ENCODE assay signal across 2 cellular contexts in the genomic region with DNA sequence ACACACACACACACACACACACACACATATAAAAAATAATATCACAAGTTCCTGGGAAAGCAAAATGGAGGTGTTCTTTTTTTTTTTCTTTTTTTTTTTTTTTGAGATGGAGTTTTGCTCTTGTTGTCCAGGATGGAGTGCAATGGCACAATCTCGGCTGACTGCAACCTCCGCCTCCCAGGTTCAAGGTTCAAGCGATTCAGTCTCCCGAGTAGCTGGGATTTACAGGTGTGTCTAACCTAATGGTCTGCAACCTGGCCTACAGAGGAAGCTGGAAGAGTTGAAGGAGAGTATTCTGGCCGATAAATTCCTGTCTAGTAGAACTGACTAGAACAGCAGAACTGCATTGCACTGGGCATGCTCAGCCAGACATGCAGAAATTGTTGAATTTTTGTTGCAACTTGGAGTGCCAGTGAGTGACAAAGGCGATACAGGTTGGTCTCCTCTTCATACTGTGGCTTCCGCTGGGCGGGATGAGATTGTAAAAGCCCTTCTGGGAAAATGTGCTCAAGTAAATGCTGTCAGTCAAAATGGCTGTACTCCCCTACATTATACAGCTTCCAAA.
TF ChIP-seq lines count a peak whose summit lies in the region.

No MANE protein-coding gene starts in this region.

TF ChIP-seq in K562, 482 proteins besides CTCF, POLR2A, EP300 and RAD21:
- TF ChIP-seq CBFA2T2 (conservative IDR thresholded peaks at IDR 0.05): no peak
- peak; percentile 62 to 70 for TF ChIP-seq NRF1 (conservative IDR thresholded peaks at IDR 0.05 in 1 of 2, IDR thresholded peaks at IDR 0.05 in 1 of 2)
- TF ChIP-seq NFIX (CRISPR knock-in tag; IDR thresholded peaks at IDR 0.05; ENCODE audit: low read depth): no peak
- TF ChIP-seq, protein P1, sequence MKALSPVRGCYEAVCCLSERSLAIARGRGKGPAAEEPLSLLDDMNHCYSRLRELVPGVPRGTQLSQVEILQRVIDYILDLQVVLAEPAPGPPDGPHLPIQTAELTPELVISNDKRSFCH (CRISPR knock-in tag; IDR thresholded peaks at IDR 0.05): no peak
- TF ChIP-seq, protein P1 (tag; IDR thresholded peaks at IDR 0.05): no peak
- TF ChIP-seq ZNF77 (CRISPR knock-in tag; IDR thresholded peaks at IDR 0.05): no peak
- TF ChIP-seq, protein P2, sequence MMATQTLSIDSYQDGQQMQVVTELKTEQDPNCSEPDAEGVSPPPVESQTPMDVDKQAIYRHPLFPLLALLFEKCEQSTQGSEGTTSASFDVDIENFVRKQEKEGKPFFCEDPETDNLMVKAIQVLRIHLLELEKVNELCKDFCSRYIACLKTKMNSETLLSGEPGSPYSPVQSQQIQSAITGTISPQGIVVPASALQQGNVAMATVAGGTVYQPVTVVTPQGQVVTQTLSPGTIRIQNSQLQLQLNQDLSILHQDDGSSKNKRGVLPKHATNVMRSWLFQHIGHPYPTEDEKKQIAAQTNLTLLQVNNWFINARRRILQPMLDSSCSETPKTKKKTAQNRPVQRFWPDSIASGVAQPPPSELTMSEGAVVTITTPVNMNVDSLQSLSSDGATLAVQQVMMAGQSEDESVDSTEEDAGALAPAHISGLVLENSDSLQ (IDR thresholded peaks at IDR 0.05): peak; percentile 64
- no peak for TF ChIP-seq TSC22D4 (tag; IDR thresholded peaks at IDR 0.05)
- TF ChIP-seq RBM34 (IDR thresholded peaks at IDR 0.05; ENCODE audit: borderline replicate concordance, insufficient read depth, low read length): no peak
- TF ChIP-seq SREBF2 (CRISPR knock-in tag; IDR thresholded peaks at IDR 0.05): no peak

TF ChIP-seq in HepG2, 621 proteins besides CTCF, POLR2A, EP300 and RAD21:
- TF ChIP-seq, protein P3, sequence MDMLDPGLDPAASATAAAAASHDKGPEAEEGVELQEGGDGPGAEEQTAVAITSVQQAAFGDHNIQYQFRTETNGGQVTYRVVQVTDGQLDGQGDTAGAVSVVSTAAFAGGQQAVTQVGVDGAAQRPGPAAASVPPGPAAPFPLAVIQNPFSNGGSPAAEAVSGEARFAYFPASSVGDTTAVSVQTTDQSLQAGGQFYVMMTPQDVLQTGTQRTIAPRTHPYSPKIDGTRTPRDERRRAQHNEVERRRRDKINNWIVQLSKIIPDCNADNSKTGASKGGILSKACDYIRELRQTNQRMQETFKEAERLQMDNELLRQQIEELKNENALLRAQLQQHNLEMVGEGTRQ (IDR thresholded peaks at IDR 0.05; ENCODE audit: low read depth, low read length): no peak
- TF ChIP-seq, protein P3 (CRISPR knock-in tag; IDR thresholded peaks at IDR 0.05; ENCODE audit: borderline replicate concordance): no peak
- TF ChIP-seq, protein P4, sequence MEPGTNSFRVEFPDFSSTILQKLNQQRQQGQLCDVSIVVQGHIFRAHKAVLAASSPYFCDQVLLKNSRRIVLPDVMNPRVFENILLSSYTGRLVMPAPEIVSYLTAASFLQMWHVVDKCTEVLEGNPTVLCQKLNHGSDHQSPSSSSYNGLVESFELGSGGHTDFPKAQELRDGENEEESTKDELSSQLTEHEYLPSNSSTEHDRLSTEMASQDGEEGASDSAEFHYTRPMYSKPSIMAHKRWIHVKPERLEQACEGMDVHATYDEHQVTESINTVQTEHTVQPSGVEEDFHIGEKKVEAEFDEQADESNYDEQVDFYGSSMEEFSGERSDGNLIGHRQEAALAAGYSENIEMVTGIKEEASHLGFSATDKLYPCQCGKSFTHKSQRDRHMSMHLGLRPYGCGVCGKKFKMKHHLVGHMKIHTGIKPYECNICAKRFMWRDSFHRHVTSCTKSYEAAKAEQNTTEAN (CRISPR knock-in tag; conservative IDR thresholded peaks at IDR 0.05): no peak
- TF ChIP-seq GFI1 (CRISPR knock-in tag; IDR thresholded peaks at IDR 0.05; ENCODE audit: borderline replicate concordance) (0 out of 2 replicates have a peak, but pooled peaks have one; percentile 41), GATAD1 (CRISPR knock-in tag; IDR thresholded peaks at IDR 0.05) (no peak), ATF7-NPFF (CRISPR knock-in tag; IDR thresholded peaks at IDR 0.05; ENCODE audit: low read depth) (no peak), SMAD3 (CRISPR knock-in tag; IDR thresholded peaks at IDR 0.05) (no peak), HOXA9 (CRISPR knock-in tag; IDR thresholded peaks at IDR 0.05; ENCODE audit: borderline replicate concordance) (no peak)
